In the genomic region with DNA sequence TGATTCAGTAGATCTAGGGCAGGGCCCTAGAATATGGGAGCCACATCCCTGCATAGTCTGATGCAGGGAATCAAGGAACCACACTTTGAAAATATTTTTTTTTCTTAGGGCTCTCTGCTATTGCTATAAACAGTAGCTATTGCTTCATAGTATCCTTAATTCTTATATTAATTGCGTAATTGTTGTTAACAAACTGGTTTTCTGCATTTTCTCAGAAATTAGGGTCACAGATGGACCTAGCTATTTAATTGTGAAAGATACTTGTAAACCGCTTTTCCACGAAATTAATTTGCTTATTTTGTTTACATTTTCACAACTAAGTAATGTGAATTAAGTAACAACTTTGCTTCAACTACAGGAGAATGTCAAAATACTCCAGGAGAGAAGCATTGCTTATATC, we compare ENCODE assay signal across 9 cellular contexts. TPM values are rescaled to one million over a fixed set of nuclear protein-coding genes. Genes with fewer than 3 reads are reported as not detected.
"Had no signal": no experiment of that assay in that cellular context is flagged by ENCODE, and none has a peak within 500 bp of the region (broad histone marks: within the 10 kb centered on the region; RNA-seq: fewer than 3 reads in every experiment).

No MANE protein-coding gene starts in this region.

- DNase-seq: H7, HFFc6, Kasumi-1, KG1 had no signal

- H3K36me3 ChIP-seq: HAP-1 had no signal

- H3K27ac ChIP-seq: HL-60 had no signal

- H3K4me2 ChIP-seq: GM23338 had no signal

- H3K9me3 Mint-ChIP-seq: GM23338, HFFc6 had no signal

- H3K27me3 Mint-ChIP-seq: IgD-negative memory B cell had no signal

- H3K4me3 Mint-ChIP-seq: GM23338, HFFc6, IgD-negative memory B cell had no signal

- ATAC-seq: GM23338, HCT116 had no signal

- H3K9me3 ChIP-seq: HAP-1 had no signal

- H3K27ac Mint-ChIP-seq: GM23338, HFFc6, IgD-negative memory B cell had no signal

- H2AFZ ChIP-seq: GM23338 had no signal

- H3K4me1 ChIP-seq: HAP-1 had no signal

- H3K4me3 ChIP-seq: GM23338, HAP-1 had no signal

- H3K4me1 Mint-ChIP-seq: GM23338, IgD-negative memory B cell had no signal

RNA-seq across cellular contexts. Expression of a gene that starts 34.1 kb away (rescaled TPM):
- polyA plus RNA-seq: IgD-negative memory B cell had no signal
